In genomic region chr17:70658324-70658723, GRCh38 we compare ENCODE assay signal across 26 cellular contexts.
"Had no signal": no experiment of that assay in that cellular context is flagged by ENCODE, and none has a peak within 500 bp of the region (broad histone marks: within the 10 kb centered on the region; RNA-seq: fewer than 3 reads in every experiment).

No MANE protein-coding gene starts in this region.

- H3K36me3 Mint-ChIP-seq: activated CD4-positive, alpha-beta memory T cell treated with anti-CD3 and anti-CD28 coated beads for 36 hours; activated naive CD4-positive, alpha-beta T cell treated with anti-CD3 and anti-CD28 coated beads, Interleukin-2, amount 50 U/mL, for 72 hours had no signal

- H3K27me3 Mint-ChIP-seq: activated CD4-positive, alpha-beta memory T cell treated with anti-CD3 and anti-CD28 coated beads for 36 hours; activated CD4-positive, alpha-beta T cell treated with anti-CD3 and anti-CD28 coated beads, Interleukin-2, amount 10 ng/mL, durations not matched to agents 7 days and 5 days; activated naive CD8-positive, alpha-beta T cell treated with anti-CD3 and anti-CD28 coated beads, Interleukin-2, amount 50 U/mL, for 24 hours had no signal

- H3K4me3 Mint-ChIP-seq: activated CD4-positive, alpha-beta memory T cell treated with anti-CD3 and anti-CD28 coated beads for 36 hours; activated CD4-positive, alpha-beta T cell treated with anti-CD3 and anti-CD28 coated beads, Interleukin-2, amount 10 ng/mL, durations not matched to agents 7 days and 5 days; activated naive CD8-positive, alpha-beta T cell treated with anti-CD3 and anti-CD28 coated beads, Interleukin-2, amount 50 U/mL, for 24 hours; activated T-cell treated with anti-CD3 and anti-CD28 coated beads, Interleukin-2, amount 50 U/mL, for 4 hours had no signal

- H3K9me3 Mint-ChIP-seq: activated CD4-positive, alpha-beta memory T cell treated with anti-CD3 and anti-CD28 coated beads for 36 hours; activated CD4-positive, alpha-beta T cell treated with anti-CD3 and anti-CD28 coated beads, Interleukin-2, amount 10 ng/mL, durations not matched to agents 7 days and 5 days; activated naive CD4-positive, alpha-beta T cell treated with anti-CD3 and anti-CD28 coated beads, Interleukin-2, amount 50 U/mL, for 72 hours; activated naive CD8-positive, alpha-beta T cell treated with anti-CD3 and anti-CD28 coated beads, Interleukin-2, amount 50 U/mL, for 24 hours; activated T-cell treated with anti-CD3 and anti-CD28 coated beads, Interleukin-2, amount 50 U/mL, for 4 hours had no signal

- H3K4me1 Mint-ChIP-seq: activated CD4-positive, alpha-beta T cell treated with anti-CD3 and anti-CD28 coated beads, Interleukin-2, amount 10 ng/mL, durations not matched to agents 7 days and 5 days; activated naive CD8-positive, alpha-beta T cell treated with anti-CD3 and anti-CD28 coated beads, Interleukin-2, amount 50 U/mL, for 24 hours had no signal

- H3K27ac Mint-ChIP-seq: activated CD4-positive, alpha-beta memory T cell treated with anti-CD3 and anti-CD28 coated beads for 36 hours; activated CD4-positive, alpha-beta T cell treated with anti-CD3 and anti-CD28 coated beads, Interleukin-2, amount 10 ng/mL, durations not matched to agents 7 days and 5 days; activated naive CD4-positive, alpha-beta T cell treated with anti-CD3 and anti-CD28 coated beads, Interleukin-2, amount 50 U/mL, for 72 hours; activated naive CD8-positive, alpha-beta T cell treated with anti-CD3 and anti-CD28 coated beads, Interleukin-2, amount 50 U/mL, for 24 hours had no signal

- DNase-seq: activated CD4-positive, alpha-beta memory T cell treated with anti-CD3 and anti-CD28 coated beads for 36 hours; activated CD4-positive, alpha-beta T cell treated with anti-CD3 and anti-CD28 coated beads, Interleukin-2, amount 10 ng/mL, durations not matched to agents 7 days and 5 days; activated CD4-positive, CD25-positive, alpha-beta regulatory T cell; activated CD8-positive, alpha-beta memory T cell treated with anti-CD3 and anti-CD28 coated beads for 24 hours; activated effector memory CD4-positive, alpha-beta T cell treated with anti-CD3 and anti-CD28 coated beads, Interleukin-2, amount 50 U/mL, for 16 hours; activated naive CD4-positive, alpha-beta T cell treated with Interleukin-2 at 50 U/mL for 16 hours; activated naive CD8-positive, alpha-beta T cell treated with anti-CD3 and anti-CD28 coated beads, Interleukin-2, amount 50 U/mL, for 24 hours; activated T-cell treated with anti-CD3 and anti-CD28 coated beads, Interleukin-2, amount 50 U/mL, for 4 hours; amniotic stem cell; brain microvascular endothelial cell; KG1; NCI-H1048; NCI-H146; NCI-H1930; NCI-H2171 treated with DMSO at 0.1 percent for 48 hours; NCI-H345; NCI-H510A; NCI-H69; NK-92 treated with Interleukin-12 subunit alpha and Interleukin-12 subunit beta, amount 100 ng/mL, for 24 hours; OCI-M1; Peyer's patch; Right ventricle myocardium superior; SJCRH30; SK-N-SH; T-helper 1 cell had no signal
